In the genomic region with DNA sequence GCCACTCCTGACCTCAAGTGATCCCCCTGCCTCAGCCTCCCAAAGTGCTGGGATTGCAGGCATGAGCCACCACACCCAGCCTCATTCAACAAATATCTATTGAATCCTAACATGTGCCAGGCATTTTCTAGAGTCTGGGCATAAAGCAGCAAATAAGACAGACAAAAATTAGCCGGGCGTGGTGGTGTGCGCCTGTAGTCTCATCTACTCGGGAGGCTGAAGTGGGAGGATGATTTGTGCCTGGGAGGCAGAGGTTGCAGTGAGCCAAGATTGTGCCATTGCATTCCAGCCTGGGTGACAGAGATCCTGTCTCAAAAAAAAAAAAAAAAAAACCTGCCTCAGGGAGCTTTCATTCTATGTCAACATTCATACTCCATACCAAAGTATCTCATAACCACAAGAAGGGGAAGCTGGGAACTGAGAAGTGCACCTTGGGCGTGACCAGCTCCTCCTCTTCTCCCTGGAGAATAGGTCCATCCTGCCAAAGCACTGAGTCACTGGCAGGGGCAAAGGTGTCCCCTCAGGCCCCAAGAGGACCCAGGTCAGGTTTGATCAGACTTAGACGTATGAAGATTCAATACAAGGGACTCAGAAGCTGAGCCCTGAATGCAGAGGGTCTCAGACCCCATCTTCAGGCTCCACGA, we compare ENCODE assay signal across 11 cellular contexts. TPM values are rescaled to one million over a fixed set of nuclear protein-coding genes. Genes with fewer than 3 reads are reported as not detected.
DNase-seq lines count a peak whose midpoint lies in the region; ATAC-seq, FAIRE-seq and TF ChIP-seq lines count a peak whose summit lies in the region.
"Had no signal": no experiment of that assay in that cellular context is flagged by ENCODE, and none has a peak within 500 bp of the region (broad histone marks: within the 10 kb centered on the region; RNA-seq: fewer than 3 reads in every experiment).

No MANE protein-coding gene starts in this region.

- TF ChIP-seq EP300 in transverse colon (IDR thresholded peaks at IDR 0.05; ENCODE audit: low read depth): no peak

- TF ChIP-seq POLR2A in esophagus squamous epithelium (IDR thresholded peaks at IDR 0.05): no peak
- peak; percentile 24 for TF ChIP-seq POLR2A in transverse colon (IDR thresholded peaks at IDR 0.05)
- TF ChIP-seq POLR2A in H54 (IDR thresholded peaks at IDR 0.05; ENCODE audit: low read depth, low read length): no peak

- no peaks in the 10 kb centered on the region for H3K9me3 ChIP-seq in esophagus squamous epithelium
- H3K9me3 ChIP-seq in transverse colon: no peaks in the 10 kb centered on the region
- H3K9me3 ChIP-seq: tibial artery had no signal

- DNase-seq in Right ventricle myocardium superior (peak; percentile 27), cardiac septum (ENCODE audit: low spot score) (no peak), RWPE1 (ENCODE audit: low spot score) (peak; percentile 78), esophagus squamous epithelium (lab: John Stamatoyannopoulos, UW) (no peak), transverse colon (peak; percentile 85), brain microvascular endothelial cell (no peak), H54 (ENCODE audit: insufficient read length, low spot score) (no peak)
- DNase-seq: activated CD8-positive, alpha-beta memory T cell treated with anti-CD3 and anti-CD28 coated beads for 24 hours; NCI-H2029 treated with DMSO at 0.1 percent for 48 hours; tibial artery had no signal

- POLR2A ChIA-PET in RWPE1 (lab: Yijun Ruan, JAX; ENCODE audit: low non-redundant PET): interaction anchor here (0.6 to 1.1 kb wide), 4 partner anchors 10 to 53 kb away, joined by 3 to 4 read pairs (median 4); no protein-coding TSS in a partner anchor

- H3K36me3 ChIP-seq in esophagus squamous epithelium: peaks cover 0 to 71% (median 0%) of the 10 kb centered on the region in 3 donors
- H3K36me3 ChIP-seq in transverse colon: peaks cover 0 to 11% (median 0%) of the 10 kb centered on the region in 4 donors
- no peaks in the 10 kb centered on the region for H3K36me3 ChIP-seq in brain microvascular endothelial cell (replicated peaks)

- intact Hi-C loops in Right ventricle myocardium superior (cut with DNase I) (no loop called here), cardiac septum (cut with DNase I) (no loop called here), esophagus squamous epithelium (cut with DNase I) (loop anchor here (5.0 kb wide), 1 partner anchor 44 kb away; a partner anchor contains a TSS), transverse colon (cut with DNase I; ENCODE audit: low total_unique reads) (no loop called here)

- FAIRE-seq in H54 (lab: Jason Lieb, UNC): no peak

- 68 to 80% methylated on average over 7 of the region's 7 CpGs for WGBS in esophagus squamous epithelium, 2 donors
- WGBS in transverse colon (ENCODE audit: low coverage in 1 of 2), 2 donors: 71% methylated on average over 7 of the region's 7 CpGs; no CpG with 5 or more reads in 1 of the 2 donors

- H3K4me3 ChIP-seq in esophagus squamous epithelium (no peak overlapping the region), transverse colon (no peak overlapping the region), brain microvascular endothelial cell (ENCODE audit: low read depth, low read length) (no peak overlapping the region)
- H3K4me3 ChIP-seq: tibial artery had no signal

- in situ Hi-C loops in transverse colon (cut with MboI; ENCODE audit: low pct_ligation_motif_present in 1 of 4, low pct_unique_long_range_greater_than_20kb in 1 of 4, low sequenced_read_pairs in 3 of 4): loop anchor here in 3 of 4 donors (5.0 to 25.0 kb wide), 3 partner anchors 54 to 364 kb away; no protein-coding TSS in a partner anchor
- in situ Hi-C loops in brain microvascular endothelial cell (cut with HindIII; ENCODE audit: low pct_ligation_motif_present, low sequenced_read_pairs): no loop called here

- H3K27ac ChIP-seq in RWPE1 (peak overlapping the region; percentile 48), esophagus squamous epithelium (peak overlapping the region; percentile 82 to 89 (median 86)), transverse colon (peak overlapping the region; percentile 88 to 97 (median 90)), brain microvascular endothelial cell (no peak overlapping the region)
- H3K27ac ChIP-seq: tibial artery had no signal

- ATAC-seq in Right ventricle myocardium superior (ENCODE audit: poor library complexity): no peak
- no peak for ATAC-seq in HG02588 (IDR thresholded peaks at IDR 0.05; ENCODE audit: unreplicated experiment)

- H3K27me3 ChIP-seq in esophagus squamous epithelium (no peaks in the 10 kb centered on the region), transverse colon (no peaks in the 10 kb centered on the region), brain microvascular endothelial cell (replicated peaks) (no peaks in the 10 kb centered on the region)
- H3K27me3 ChIP-seq: tibial artery had no signal

- CTCF ChIA-PET in RWPE1 (lab: Yijun Ruan, JAX): interaction anchor here (0.5 to 1.8 kb wide), 6 partner anchors 9 to 825 kb away, joined by 3 to 8 read pairs (median 4); no protein-coding TSS in a partner anchor

- no peak for TF ChIP-seq CTCF in RWPE1 (conservative IDR thresholded peaks at IDR 0.05; ENCODE audit: low read depth)
- no peak for TF ChIP-seq CTCF in esophagus squamous epithelium (IDR thresholded peaks at IDR 0.05)
- TF ChIP-seq CTCF in transverse colon (IDR thresholded peaks at IDR 0.05): no peak
- no peak for TF ChIP-seq CTCF in brain microvascular endothelial cell (IDR thresholded peaks at IDR 0.05; ENCODE audit: low read depth, low read length, missing control alignments)

- H3K4me1 ChIP-seq in esophagus squamous epithelium (peaks cover 31 to 99% (median 31%) of the 10 kb centered on the region in 3 donors), transverse colon (peaks cover 43 to 73% (median 48%) of the 10 kb centered on the region in 4 donors)

RNA-seq across cellular contexts. Expression of a gene that starts 36.8 kb away (rescaled TPM):
- total RNA-seq in Right ventricle myocardium superior (19.7 TPM), cardiac septum (21.2 TPM), esophagus squamous epithelium (10 to 100 TPM; 29.5 to 42.3 (median 34.0) TPM), transverse colon (10 to 100 TPM; 30.8 to 74.2 (median 54.5) TPM)

RNA-seq across cellular contexts. Expression of a gene that starts 46.2 kb away (rescaled TPM):
- total RNA-seq in Right ventricle myocardium superior: 17.7 TPM
- total RNA-seq in cardiac septum: 28.8 TPM
- total RNA-seq in esophagus squamous epithelium: 10 to 100 TPM; 19.4 to 40.2 (median 21.3) TPM
- 100 to 1,000 TPM in 2 of 4 donors, 10 to 100 TPM in 2; 61.9 to 181 (median 88.8) TPM for total RNA-seq in transverse colon

Comparison
In these comparisons a context has a peak if more than half of its experiments do, and no peak if none do; other contexts are left out.
1. DNase-seq: peak in Right ventricle myocardium superior (single experiment), RWPE1 (single experiment) and transverse colon (single experiment); none in cardiac septum (single experiment), esophagus squamous epithelium (single experiment), brain microvascular endothelial cell (single experiment) and H54 (single experiment).